ENCODE assay signal across 8 cellular contexts in the genomic region with DNA sequence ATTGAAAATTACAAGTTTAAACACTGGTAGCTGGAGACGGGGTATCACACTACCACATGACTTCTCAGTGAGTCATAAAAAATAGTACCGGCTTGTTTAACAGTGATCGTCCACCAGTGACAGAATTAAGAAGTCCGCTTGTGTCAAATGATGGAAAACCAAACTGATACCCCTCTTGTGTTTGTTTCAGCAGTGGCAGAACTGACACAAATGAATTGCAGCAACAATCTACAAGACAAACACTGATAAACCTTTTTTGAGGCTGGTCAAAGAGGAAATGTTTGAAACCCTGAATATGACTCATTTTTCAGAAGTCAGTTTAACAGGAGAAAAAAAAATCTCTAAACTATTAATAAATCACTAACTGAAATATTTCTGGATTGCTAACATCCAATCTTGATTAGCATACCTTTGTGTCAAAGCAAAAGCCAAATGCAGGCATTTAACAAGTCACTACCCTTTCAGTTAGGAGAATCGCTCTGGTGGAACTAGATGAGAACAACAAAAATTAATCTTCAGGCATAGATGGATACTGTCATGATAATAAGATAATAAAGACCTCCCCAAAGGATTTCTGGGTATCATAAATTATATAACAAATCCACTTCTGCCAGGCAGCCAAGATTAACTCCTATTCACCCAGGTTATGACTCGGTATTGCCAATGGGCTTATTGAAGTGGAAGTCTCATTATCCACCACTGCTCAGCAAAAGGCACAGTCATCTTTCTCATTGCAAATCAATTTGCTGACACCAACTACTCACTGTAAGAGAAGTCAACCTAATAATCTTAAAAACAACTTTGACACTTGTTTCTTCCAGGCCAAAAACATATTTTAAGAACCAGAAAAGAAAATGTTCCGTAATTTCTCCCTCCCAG. TPM values are rescaled to one million over a fixed set of nuclear protein-coding genes. Genes with fewer than 3 reads are reported as not detected.
DNase-seq lines count a peak whose midpoint lies in the region; ATAC-seq and TF ChIP-seq lines count a peak whose summit lies in the region.

No MANE protein-coding gene starts in this region.

- intact Hi-C loops in dendritic cell treated with granulocyte-macrophage colony-stimulating factor and Interleukin-4, amounts not matched to agents 40 ng/mL and 50 ng/mL, for 4 days (cut with micrococcal nuclease): no loop called here

- in situ Hi-C loops in GM13977 (cut with MboI; ENCODE audit: low pct_unique_long_range_greater_than_20kb, low sequenced_read_pairs, unreplicated experiment): no loop called here

- no peak overlapping the region for H3K4me3 Mint-ChIP-seq in dendritic cell treated with granulocyte-macrophage colony-stimulating factor and Interleukin-4, amounts not matched to agents 40 ng/mL and 50 ng/mL, for 4 days

- H3K4me1 Mint-ChIP-seq in dendritic cell treated with granulocyte-macrophage colony-stimulating factor and Interleukin-4, amounts not matched to agents 40 ng/mL and 50 ng/mL, for 4 days (ENCODE audit: low read depth): peaks cover 77% of the 10 kb centered on the region

- no peak for TF ChIP-seq CTCF in GM13977 (IDR thresholded peaks at IDR 0.05; ENCODE audit: extremely low read depth, insufficient read depth, missing control alignments)

- peaks cover 68% of the 10 kb centered on the region for H3K36me3 Mint-ChIP-seq in dendritic cell treated with granulocyte-macrophage colony-stimulating factor and Interleukin-4, amounts not matched to agents 40 ng/mL and 50 ng/mL, for 4 days (ENCODE audit: low read depth)

- H3K27me3 Mint-ChIP-seq in dendritic cell treated with granulocyte-macrophage colony-stimulating factor and Interleukin-4, amounts not matched to agents 40 ng/mL and 50 ng/mL, for 4 days: no peaks in the 10 kb centered on the region

- no peaks in the 10 kb centered on the region for H3K9me3 Mint-ChIP-seq in dendritic cell treated with granulocyte-macrophage colony-stimulating factor and Interleukin-4, amounts not matched to agents 40 ng/mL and 50 ng/mL, for 4 days

- DNase-seq in GM13977 (ENCODE audit: low spot score): peak; percentile 42
- DNase-seq in HT-29 (ENCODE audit: low spot score): peak; percentile 9
- peak; percentile 88 for DNase-seq in renal cortical epithelial cell (ENCODE audit: low read depth)
- no peak for DNase-seq in DMS 273 treated with DMSO at 0.1 percent for 48 hours (lab: John Stamatoyannopoulos, UW)
- DNase-seq in stimulated activated CD4-positive, alpha-beta T cell treated with anti-CD3 and anti-CD28 coated beads, Interleukin-1b, Interleukin-23, amount 100 ng/mL, for 48 hours: no peak
- no peak for DNase-seq in H4 (ENCODE audit: low spot score)

- H3K27ac Mint-ChIP-seq in dendritic cell treated with granulocyte-macrophage colony-stimulating factor and Interleukin-4, amounts not matched to agents 40 ng/mL and 50 ng/mL, for 4 days: peak overlapping the region; percentile 20

- no peak for ATAC-seq in HG02970 (IDR thresholded peaks at IDR 0.05; ENCODE audit: low FRiP score, unreplicated experiment)

RNA-seq across cellular contexts. Expression of gene DCUN1D3, which starts 20.7 kb away (rescaled TPM):
- total RNA-seq in HT-29 (2014; rRNA removed; shearing (Covaris generic)): 8.8 and 8.9 TPM in 2 replicates
- total RNA-seq in renal cortical epithelial cell: 31.2 and 39.2 TPM in 2 replicates
- 8.3 and 9.3 TPM in 2 replicates for total RNA-seq in H4 (2014; rRNA removed; shearing (Covaris generic))

RNA-seq across cellular contexts. Expression of gene LYRM1, which starts 21.2 kb away (rescaled TPM):
- total RNA-seq in HT-29 (2014; rRNA removed; shearing (Covaris generic)): 28.5 and 36.5 TPM in 2 replicates
- total RNA-seq in renal cortical epithelial cell: 70.7 and 89.3 TPM in 2 replicates
- 35.9 and 55.8 TPM in 2 replicates for total RNA-seq in H4 (2014; rRNA removed; shearing (Covaris generic))

Comparison
In these comparisons a context has a peak if more than half of its experiments do, and no peak if none do; other contexts are left out.
1. DNase-seq: peak in GM13977 (single experiment), HT-29 (single experiment) and renal cortical epithelial cell (single experiment); none in DMS 273 treated with DMSO at 0.1 percent for 48 hours (single experiment), stimulated activated CD4-positive, alpha-beta T cell treated with anti-CD3 and anti-CD28 coated beads, Interleukin-1b, Interleukin-23, amount 100 ng/mL, for 48 hours (single experiment) and H4 (single experiment).